In genomic region chr15:57152666-57153065, GRCh38 we compare ENCODE assay signal across 19 cellular contexts.
DNase-seq lines count a peak whose midpoint lies in the region; ATAC-seq and TF ChIP-seq lines count a peak whose summit lies in the region.
"Had no signal": no experiment of that assay in that cellular context is flagged by ENCODE, and none has a peak within 500 bp of the region (broad histone marks: within the 10 kb centered on the region; RNA-seq: fewer than 3 reads in every experiment).

No MANE protein-coding gene starts in this region.

- BruUV-seq in IMR-90 (replicated peaks; lab: Mats Ljungman, UMichigan) = no TSS peak

- H2AFZ ChIP-seq in IMR-90 (replicated peaks; ENCODE audit: low read length, poor library complexity) = no peak overlapping the region

- no peak overlapping the region for H3K56ac ChIP-seq in IMR-90 (ENCODE audit: extremely low read depth, insufficient read depth, low read length)

- H3K36me3 ChIP-seq in IMR-90 (ENCODE audit: control insufficient read depth, insufficient read depth, low read length) (peaks cover 3% of the 10 kb centered on the region; the same call in 1 of the 2 replicates), skeletal muscle satellite cell (ENCODE audit: insufficient read depth, low read length) (peaks cover 7% of the 10 kb centered on the region)
- H3K36me3 ChIP-seq: breast epithelium, pancreas had no signal

- no peak overlapping the region for H2BK20ac ChIP-seq in IMR-90 (ENCODE audit: low read depth, low read length)

- no peak overlapping the region for H4K5ac ChIP-seq in IMR-90 (ENCODE audit: low read depth, low read length)

- no peak overlapping the region for H3K14ac ChIP-seq in IMR-90 (replicated peaks; ENCODE audit: low read depth, low read length)

- H4K8ac ChIP-seq in IMR-90 (ENCODE audit: low read depth in 2 of 2, low read length in 2 of 2) = no peak overlapping the region

- H3K9me3 ChIP-seq in IMR-90 (ENCODE audit: control insufficient read depth, insufficient read depth, low read length) = peaks cover 9% of the 10 kb centered on the region
- H3K9me3 ChIP-seq in skeletal muscle satellite cell (replicated peaks; ENCODE audit: low read length) = peaks cover 4% of the 10 kb centered on the region
- H3K9me3 ChIP-seq: pancreas had no signal

- no peak overlapping the region for H3K27ac ChIP-seq in IMR-90 (ENCODE audit: insufficient read depth, low read length)
- H3K27ac ChIP-seq: breast epithelium, C4-2B, pancreas had no signal

- H3K36me3 Mint-ChIP-seq in activated T-cell treated with anti-CD3 and anti-CD28 coated beads, Interleukin-2, amount 50 U/mL, for 24 hours (ENCODE audit: low read depth) = peaks cover 56% of the 10 kb centered on the region

- POLR2A ChIA-PET in IMR-90 (lab: Charles Lee; ENCODE audit: unreplicated experiment) = no interaction called here

- H3K23ac ChIP-seq in IMR-90 (ENCODE audit: low read depth, low read length) = no peak overlapping the region; the same call in 1 of the 2 replicates

- H3K4me1 ChIP-seq in IMR-90 (ENCODE audit: control insufficient read depth, insufficient read depth, low read length) (peaks cover 27% of the 10 kb centered on the region), skeletal muscle satellite cell (ENCODE audit: control insufficient read depth, insufficient read depth, low read length) (peaks cover 44% of the 10 kb centered on the region)

- H3K27me3 Mint-ChIP-seq in activated T-cell treated with anti-CD3 and anti-CD28 coated beads, Interleukin-2, amount 50 U/mL, for 24 hours = no peaks in the 10 kb centered on the region

- H4K20me1 ChIP-seq in IMR-90 (ENCODE audit: insufficient read depth, low read length) = no peaks in the 10 kb centered on the region

- no peak for TF ChIP-seq POLR2A in IMR-90 (IDR thresholded peaks at IDR 0.05; ENCODE audit: low read depth, low read length)

- H3K4me2 ChIP-seq in IMR-90 (ENCODE audit: low read depth, low read length) = no peak overlapping the region
- peak overlapping the region; percentile 48 for H3K4me2 ChIP-seq in skeletal muscle satellite cell (ENCODE audit: low read length)

- TF ChIP-seq RAD21 in IMR-90 (IDR thresholded peaks at IDR 0.05; ENCODE audit: low read length) = no peak

- CTCF ChIA-PET in IMR-90 (lab: Yijun Ruan, JAX) = interaction anchor here (0.6 kb wide), 1 partner anchor 92 kb away, joined by 7 read pairs; no protein-coding TSS in a partner anchor

- no peak overlapping the region for H3K4me3 ChIP-seq in IMR-90 (ENCODE audit: insufficient read depth, low read depth, low read length)
- H3K4me3 ChIP-seq in skeletal muscle satellite cell (ENCODE audit: low read length) = no peak overlapping the region
- H3K4me3 ChIP-seq: breast epithelium, pancreas had no signal

- no peak overlapping the region for H3K4me3 Mint-ChIP-seq in activated T-cell treated with anti-CD3 and anti-CD28 coated beads, Interleukin-2, amount 50 U/mL, for 24 hours
- H3K4me3 Mint-ChIP-seq: H9 had no signal

- no peak overlapping the region for H3K4ac ChIP-seq in IMR-90 (ENCODE audit: low read depth, low read length)

- no peak for TF ChIP-seq CTCF in IMR-90 (conservative IDR thresholded peaks at IDR 0.05; ENCODE audit: low read depth, low read length)

- H3K9ac ChIP-seq in IMR-90 (ENCODE audit: low read depth, low read length) = no peak overlapping the region
- no peak overlapping the region for H3K9ac ChIP-seq in skeletal muscle satellite cell (ENCODE audit: low read depth, low read length)

- H4K91ac ChIP-seq in IMR-90 (ENCODE audit: insufficient read depth, low read depth, low read length) = no peak overlapping the region

- no peak overlapping the region for H2BK15ac ChIP-seq in IMR-90 (ENCODE audit: low read depth, low read length)

- no peaks in the 10 kb centered on the region for H3K27me3 ChIP-seq in IMR-90 (ENCODE audit: control insufficient read depth, insufficient read depth, low read length)
- H3K27me3 ChIP-seq in skeletal muscle satellite cell (ENCODE audit: control insufficient read depth, insufficient read depth, low read length) = no peaks in the 10 kb centered on the region
- H3K27me3 ChIP-seq: breast epithelium, pancreas had no signal

- dilution Hi-C loops in IMR-90 (cut with HindIII; ENCODE audit: low sequenced_read_pairs, unreplicated experiment) = no loop called here

- intact Hi-C loops in IMR-90 (cut with micrococcal nuclease) = loop anchor here (5.0 kb wide), 1 partner anchor 175 kb away; no protein-coding TSS in a partner anchor

- H3K9me1 ChIP-seq in IMR-90 (ENCODE audit: insufficient read depth, low read length) = peaks cover 13% of the 10 kb centered on the region

- ATAC-seq in IMR-90 (ENCODE audit: low read depth) (no peak), GM21576 (IDR thresholded peaks at IDR 0.05; ENCODE audit: unreplicated experiment) (no peak), GM18873 (IDR thresholded peaks at IDR 0.05; ENCODE audit: low FRiP score, unreplicated experiment) (no peak)

- peaks cover 34 to 53% of the 10 kb centered on the region in 2 experiments for H3K79me1 ChIP-seq in IMR-90 (ENCODE audit: low read depth in 1 of 2, low read length in 2 of 2)

- peak overlapping the region; percentile 86 for H2BK5ac ChIP-seq in IMR-90 (ENCODE audit: low read depth, low read length, poor library complexity, severe bottlenecking)

- H2AK5ac ChIP-seq in IMR-90 (ENCODE audit: low read depth, low read length) = no peak overlapping the region

- peak overlapping the region; percentile 32 for H3K27ac Mint-ChIP-seq in activated T-cell treated with anti-CD3 and anti-CD28 coated beads, Interleukin-2, amount 50 U/mL, for 24 hours
- H3K27ac Mint-ChIP-seq: H9 had no signal

- DNase-seq in activated T-cell treated with anti-CD3 and anti-CD28 coated beads, Interleukin-2, amount 50 U/mL, for 24 hours = no peak
- DNase-seq in activated T-cell treated with anti-CD3 and anti-CD28 coated beads for 4 hours = no peak
- no peak for DNase-seq in IMR-90
- DNase-seq in amniotic epithelial cell (ENCODE audit: low read depth) = peak; percentile 49
- DNase-seq in GF-D8 (lab: John Stamatoyannopoulos, UW) = no peak
- DNase-seq: cortex of kidney, DMS 273 treated with DMSO at 0.1 percent for 48 hours, glutamatergic neuron, H9, NCI-H1092 treated with DMSO at 0.1 percent for 48 hours, NCI-H2029 treated with DMSO at 0.1 percent for 48 hours, pancreas, right cardiac atrium, Right ventricle myocardium superior had no signal

- H2AK9ac ChIP-seq in IMR-90 (replicated peaks; ENCODE audit: low read depth, low read length, poor library complexity) = no peak overlapping the region

- H3K9me3 Mint-ChIP-seq in activated T-cell treated with anti-CD3 and anti-CD28 coated beads, Interleukin-2, amount 50 U/mL, for 24 hours = peaks cover 21% of the 10 kb centered on the region

- in situ Hi-C loops in IMR-90 (cut with MboI; ENCODE audit: low sequenced_read_pairs) = loop anchor here (10.0 kb wide), 1 partner anchor 152 kb away; no protein-coding TSS in a partner anchor

- H3K4me1 Mint-ChIP-seq in activated T-cell treated with anti-CD3 and anti-CD28 coated beads, Interleukin-2, amount 50 U/mL, for 24 hours (ENCODE audit: low read depth) = peaks cover 23% of the 10 kb centered on the region

- peak overlapping the region; percentile 53; the same call in 1 of the 2 replicates for H2BK120ac ChIP-seq in IMR-90 (ENCODE audit: low read depth, low read length)

- peak overlapping the region; percentile 46; the same call in 1 of the 2 replicates for H3K18ac ChIP-seq in IMR-90 (ENCODE audit: low read depth, low read length)

TF ChIP-seq in IMR-90, 13 proteins besides CTCF, POLR2A, EP300 and RAD21:
- TF ChIP-seq CEBPB (IDR thresholded peaks at IDR 0.05; ENCODE audit: low read depth, low read length) (no peak), NFE2L2 (IDR thresholded peaks at IDR 0.05; ENCODE audit: low read depth, low read length) (no peak), RCOR1 (IDR thresholded peaks at IDR 0.05; ENCODE audit: insufficient replicate concordance, low read length) (no peak), ELK1 (IDR thresholded peaks at IDR 0.05; ENCODE audit: borderline replicate concordance, low read depth, low read length) (no peak), CHD1 (IDR thresholded peaks at IDR 0.05; ENCODE audit: low read depth, low read length) (no peak), BHLHE40 (IDR thresholded peaks at IDR 0.05; ENCODE audit: low read depth, low read length) (no peak), USF2 (IDR thresholded peaks at IDR 0.05; ENCODE audit: low read depth, low read length) (no peak), RFX5 (IDR thresholded peaks at IDR 0.05; ENCODE audit: low read depth, low read length) (no peak), MXI1 (IDR thresholded peaks at IDR 0.05; ENCODE audit: borderline replicate concordance, low read depth, low read length) (no peak), MAFK (IDR thresholded peaks at IDR 0.05; ENCODE audit: low read depth, low read length) (no peak), SMC3 (IDR thresholded peaks at IDR 0.05; ENCODE audit: low read depth, low read length) (no peak)
